Comparison of ENCODE assay signal across 30 cellular contexts in genomic region chr6:93319304-93319703, GRCh38.
"Had no signal": no experiment of that assay in that cellular context is flagged by ENCODE, and none has a peak within 500 bp of the region (broad histone marks: within the 10 kb centered on the region; RNA-seq: fewer than 3 reads in every experiment).

No MANE protein-coding gene starts in this region.

- H3K4me1 Mint-ChIP-seq: activated CD4-positive, alpha-beta T cell treated with anti-CD3 and anti-CD28 coated beads for 36 hours; stimulated activated memory B cell treated with anti-CD40 and anti-IgM and Interleukin-4, amounts not matched to agents 10 μg/mL and 1 μg/mL and 100 μg/mL, for 72 hours had no signal

- H3K36me3 ChIP-seq: adrenal gland, ascending aorta, gastroesophageal sphincter, heart left ventricle, left lung, stomach, uterus had no signal

- H3K4me1 ChIP-seq: adrenal gland, ascending aorta, heart left ventricle, left lung, stomach, uterus had no signal

- H3K27me3 Mint-ChIP-seq: activated CD4-positive, alpha-beta T cell treated with anti-CD3 and anti-CD28 coated beads for 36 hours; activated naive CD8-positive, alpha-beta T cell; natural killer cell treated with Interleukin-12 subunit alpha and Interleukin-12 subunit beta and Interleukin-15 and Interleukin-18, amount 100 ng/mL, for 72 hours; stimulated activated memory B cell treated with anti-CD40 and anti-IgM and Interleukin-4, amounts not matched to agents 10 μg/mL and 1 μg/mL and 100 μg/mL, for 72 hours had no signal

- H3K4me3 ChIP-seq: adrenal gland, ascending aorta, gastroesophageal sphincter, heart left ventricle, left lung, stomach, uterus had no signal

- H3K36me3 Mint-ChIP-seq: activated naive CD8-positive, alpha-beta T cell; natural killer cell treated with Interleukin-12 subunit alpha and Interleukin-12 subunit beta and Interleukin-15 and Interleukin-18, amount 100 ng/mL, for 72 hours; stimulated activated memory B cell treated with anti-CD40 and anti-IgM and Interleukin-4, amounts not matched to agents 10 μg/mL and 1 μg/mL and 100 μg/mL, for 72 hours had no signal

- H3K27ac ChIP-seq: adrenal gland, ascending aorta, epithelial cell of prostate, gastroesophageal sphincter, heart left ventricle, left lung, stomach, uterus had no signal

- H3K4me3 Mint-ChIP-seq: activated CD4-positive, alpha-beta T cell treated with anti-CD3 and anti-CD28 coated beads for 36 hours; activated naive CD8-positive, alpha-beta T cell; activated T-cell treated with anti-CD3 and anti-CD28 coated beads, Interleukin-2, amount 50 U/mL, for 4 hours; natural killer cell treated with Interleukin-12 subunit alpha and Interleukin-12 subunit beta and Interleukin-15 and Interleukin-18, amount 100 ng/mL, for 72 hours; stimulated activated memory B cell treated with anti-CD40 and anti-IgM and Interleukin-4, amounts not matched to agents 10 μg/mL and 1 μg/mL and 100 μg/mL, for 72 hours had no signal

- H3K27ac Mint-ChIP-seq: activated CD4-positive, alpha-beta T cell treated with anti-CD3 and anti-CD28 coated beads for 36 hours; activated naive CD8-positive, alpha-beta T cell; activated T-helper 2 cell treated with anti-CD3 and anti-CD28 coated beads, Interferon-gamma antibody, Interleukin-2, Interleukin-4, amounts not matched to agents 10 μg/mL and 5 μg/mL and 100 μg/mL, durations not matched to agents 14 hours and 24 hours and 36 hours; natural killer cell treated with Interleukin-12 subunit alpha and Interleukin-12 subunit beta and Interleukin-15 and Interleukin-18, amount 100 ng/mL, for 72 hours; stimulated activated memory B cell treated with anti-CD40 and anti-IgM and Interleukin-4, amounts not matched to agents 10 μg/mL and 1 μg/mL and 100 μg/mL, for 72 hours had no signal

- H3K9me3 Mint-ChIP-seq: activated T-cell treated with anti-CD3 and anti-CD28 coated beads, Interleukin-2, amount 50 U/mL, for 4 hours; activated T-helper 2 cell treated with anti-CD3 and anti-CD28 coated beads, Interferon-gamma antibody, Interleukin-2, Interleukin-4, amounts not matched to agents 10 μg/mL and 5 μg/mL and 100 μg/mL, durations not matched to agents 14 hours and 24 hours and 36 hours; stimulated activated memory B cell treated with anti-CD40 and anti-IgM and Interleukin-4, amounts not matched to agents 10 μg/mL and 1 μg/mL and 100 μg/mL, for 72 hours had no signal

- ATAC-seq: activated CD4-positive, alpha-beta T cell treated with anti-CD3 and anti-CD28 coated beads for 36 hours; activated T-cell treated with anti-CD3 and anti-CD28 coated beads, Interleukin-2, amount 50 U/mL, for 4 hours; gastroesophageal sphincter; heart left ventricle; left lung; natural killer cell treated with Interleukin-12 subunit alpha and Interleukin-12 subunit beta and Interleukin-15 and Interleukin-18, amount 100 ng/mL, for 72 hours; sciatic nerve; stimulated activated memory B cell treated with anti-CD40 and anti-IgM and Interleukin-4, amounts not matched to agents 10 μg/mL and 1 μg/mL and 100 μg/mL, for 72 hours had no signal

- H3K27me3 ChIP-seq: adrenal gland, ascending aorta, gastroesophageal sphincter, heart left ventricle, left lung, stomach, uterus had no signal

- FAIRE-seq: small intestine, TTC549 had no signal

- H3K9me3 ChIP-seq: adrenal gland, ascending aorta, gastroesophageal sphincter, heart left ventricle, left lung, stomach, uterus had no signal

- DNase-seq: activated CD4-positive, alpha-beta T cell treated with anti-CD3 and anti-CD28 coated beads for 36 hours; activated CD4-positive, alpha-beta T cell treated with anti-CD3 and anti-CD28 coated beads, Interleukin-2, amount 50 U/mL, for 4 hours; activated CD8-positive, alpha-beta memory T cell treated with anti-CD3 and anti-CD28 coated beads for 24 hours; activated CD8-positive, alpha-beta memory T cell treated with anti-CD3 and anti-CD28 coated beads, Interleukin-2, amount 50 U/mL, for 4 hours; activated naive CD4-positive, alpha-beta T cell; activated T-cell treated with anti-CD3 and anti-CD28 coated beads, Interleukin-2, amount 50 U/mL, for 4 hours; adrenal gland; cerebellar nuclear complex; cortex of kidney; heart left ventricle; kidney glomerular epithelial cell; left lung; midbrain; nucleus accumbens; posterior cingulate gyrus; small intestine; stimulated activated CD4-positive, alpha-beta T cell treated with anti-CD3 and anti-CD28 coated beads, Interleukin-15, amount 100 ng/mL, for 24 hours; stomach; T-helper 1 cell; trophoblast cell; uterus had no signal
